2 cellular contexts compared by ENCODE assay signal in the genomic region with DNA sequence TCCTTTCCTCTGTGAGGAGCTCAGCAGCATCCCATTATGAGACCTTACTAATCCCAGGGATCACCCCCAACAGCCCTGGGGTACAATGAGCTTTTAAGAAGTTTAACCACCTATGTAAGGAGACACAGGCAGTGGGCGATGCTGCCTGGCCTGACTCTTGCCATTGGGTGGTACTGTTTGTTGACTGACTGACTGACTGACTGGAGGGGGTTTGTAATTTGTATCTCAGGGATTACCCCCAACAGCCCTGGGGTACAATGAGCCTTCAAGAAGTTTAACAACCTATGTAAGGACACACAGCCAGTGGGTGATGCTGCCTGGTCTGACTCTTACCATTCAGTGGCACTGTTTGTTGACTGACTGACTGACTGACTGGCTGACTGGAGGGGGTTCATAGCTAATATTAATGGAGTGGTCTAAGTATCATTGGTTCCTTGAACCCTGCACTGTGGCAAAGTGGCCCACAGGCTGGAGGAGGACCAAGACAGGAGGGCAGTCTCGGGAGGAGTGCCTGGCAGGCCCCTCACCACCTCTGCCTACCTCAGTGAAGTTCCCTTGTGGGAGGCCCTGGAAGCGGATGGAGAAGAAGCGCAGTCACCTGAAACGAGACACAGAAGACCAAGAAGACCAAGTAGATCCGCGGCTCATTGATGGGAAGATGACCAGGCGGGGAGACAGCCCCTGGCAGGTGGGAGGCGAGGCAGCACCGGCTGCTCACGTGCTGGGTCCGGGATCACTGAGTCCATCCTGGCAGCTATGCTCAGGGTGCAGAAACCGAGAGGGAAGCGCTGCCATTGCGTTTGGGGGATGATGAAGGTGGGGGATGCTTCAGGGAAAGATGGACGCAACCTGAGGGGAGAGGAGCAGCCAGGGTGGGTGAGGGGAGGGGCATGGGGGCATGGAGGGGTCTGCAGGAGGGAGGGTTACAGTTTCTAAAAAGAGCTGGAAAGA.
TF ChIP-seq lines count a peak whose summit lies in the region.

No MANE protein-coding gene starts in this region.

TF ChIP-seq in HepG2, 621 proteins besides CTCF, POLR2A, EP300 and RAD21:
- TF ChIP-seq CERS6 (CRISPR knock-in tag; IDR thresholded peaks at IDR 0.05) (no peak), ZNF3 (CRISPR knock-in tag; IDR thresholded peaks at IDR 0.05) (peak; percentile 99), AGO2 (optimal IDR thresholded peaks at IDR 0.05; ENCODE audit: low read depth, low read length) (peak; percentile 70), RBFOX2 (IDR thresholded peaks at IDR 0.05; ENCODE audit: low read depth, low read length) (peak; percentile 51; the same call in 1 of the 2 replicates), ZMYM3 (CRISPR knock-in tag; IDR thresholded peaks at IDR 0.05) (peak; percentile 82; the same call in 1 of the 2 replicates)
- TF ChIP-seq, protein P1, sequence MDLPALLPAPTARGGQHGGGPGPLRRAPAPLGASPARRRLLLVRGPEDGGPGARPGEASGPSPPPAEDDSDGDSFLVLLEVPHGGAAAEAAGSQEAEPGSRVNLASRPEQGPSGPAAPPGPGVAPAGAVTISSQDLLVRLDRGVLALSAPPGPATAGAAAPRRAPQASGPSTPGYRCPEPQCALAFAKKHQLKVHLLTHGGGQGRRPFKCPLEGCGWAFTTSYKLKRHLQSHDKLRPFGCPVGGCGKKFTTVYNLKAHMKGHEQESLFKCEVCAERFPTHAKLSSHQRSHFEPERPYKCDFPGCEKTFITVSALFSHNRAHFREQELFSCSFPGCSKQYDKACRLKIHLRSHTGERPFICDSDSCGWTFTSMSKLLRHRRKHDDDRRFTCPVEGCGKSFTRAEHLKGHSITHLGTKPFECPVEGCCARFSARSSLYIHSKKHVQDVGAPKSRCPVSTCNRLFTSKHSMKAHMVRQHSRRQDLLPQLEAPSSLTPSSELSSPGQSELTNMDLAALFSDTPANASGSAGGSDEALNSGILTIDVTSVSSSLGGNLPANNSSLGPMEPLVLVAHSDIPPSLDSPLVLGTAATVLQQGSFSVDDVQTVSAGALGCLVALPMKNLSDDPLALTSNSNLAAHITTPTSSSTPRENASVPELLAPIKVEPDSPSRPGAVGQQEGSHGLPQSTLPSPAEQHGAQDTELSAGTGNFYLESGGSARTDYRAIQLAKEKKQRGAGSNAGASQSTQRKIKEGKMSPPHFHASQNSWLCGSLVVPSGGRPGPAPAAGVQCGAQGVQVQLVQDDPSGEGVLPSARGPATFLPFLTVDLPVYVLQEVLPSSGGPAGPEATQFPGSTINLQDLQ (CRISPR knock-in tag; IDR thresholded peaks at IDR 0.05) = 0 out of 2 replicates have a peak, but pooled peaks have one; percentile 36

TF ChIP-seq in K562, 482 proteins besides CTCF, POLR2A, EP300 and RAD21:
- TF ChIP-seq SNRNP70 (optimal IDR thresholded peaks at IDR 0.05; ENCODE audit: low read depth, low read length) = no peak
- TF ChIP-seq RBM34 (IDR thresholded peaks at IDR 0.05; ENCODE audit: borderline replicate concordance, insufficient read depth, low read length) = no peak
- 0 out of 2 replicates have a peak, but pooled peaks have one; percentile 32 for TF ChIP-seq ZNF3 (CRISPR knock-in tag; IDR thresholded peaks at IDR 0.05)
- no peak for TF ChIP-seq E2F3 (CRISPR knock-in tag; IDR thresholded peaks at IDR 0.05)
- no peak for TF ChIP-seq ZNF444 (CRISPR knock-in tag; IDR thresholded peaks at IDR 0.05)
- no peak for TF ChIP-seq ZBTB11 (CRISPR knock-in tag; IDR thresholded peaks at IDR 0.05)
- TF ChIP-seq DMBX1 (CRISPR knock-in tag; IDR thresholded peaks at IDR 0.05; ENCODE audit: borderline replicate concordance) = no peak
TF ChIP-seq in K562: peak in this region for 1.
